Comparison of ENCODE assay signal across 18 cellular contexts in genomic region chr17:74113326-74113725, GRCh38.
DNase-seq lines count a peak whose midpoint lies in the region; ATAC-seq and TF ChIP-seq lines count a peak whose summit lies in the region.
"Had no signal": no experiment of that assay in that cellular context is flagged by ENCODE, and none has a peak within 500 bp of the region (broad histone marks: within the 10 kb centered on the region; RNA-seq: fewer than 3 reads in every experiment).

No MANE protein-coding gene starts in this region.

- no peak overlapping the region for H3K4me2 ChIP-seq in GM23248 (ENCODE audit: unreplicated experiment)
- H3K4me2 ChIP-seq: BLaER1 had no signal

- H3K36me3 ChIP-seq in upper lobe of right lung (no peaks in the 10 kb centered on the region), GM23248 (ENCODE audit: low read depth) (no peaks in the 10 kb centered on the region)
- H3K36me3 ChIP-seq: BLaER1, HAP-1 had no signal

- no peaks in the 10 kb centered on the region for H3K9me2 ChIP-seq in GM23248 (ENCODE audit: insufficient read depth)

- no peak overlapping the region for H2AFZ ChIP-seq in GM23248

- no peaks in the 10 kb centered on the region for H4K20me1 ChIP-seq in GM23248 (ENCODE audit: insufficient read depth)
- H4K20me1 ChIP-seq: BLaER1 had no signal

- H3K4me3 ChIP-seq in upper lobe of right lung, result no peak overlapping the region
- no peak overlapping the region for H3K4me3 ChIP-seq in GM23248
- H3K4me3 ChIP-seq: BLaER1, HAP-1 had no signal

- ATAC-seq in stimulated activated naive CD8-positive, alpha-beta T cell treated with anti-CD3 and anti-CD28 coated beads, Interleukin-15, amount 100 ng/mL, for 72 hours, result peak; percentile 35
- ATAC-seq in stimulated activated naive CD8-positive, alpha-beta T cell treated with anti-CD3 and anti-CD28 coated beads, Interleukin-15, Interleukin-2, amounts not matched to agents 100 U/mL and 50 U/mL, for 24 hours, result no peak
- no peak for ATAC-seq in upper lobe of right lung
- ATAC-seq: CD8-positive, alpha-beta T cell had no signal

- no peak for TF ChIP-seq CTCF in upper lobe of right lung (IDR thresholded peaks at IDR 0.05)

- H3K27ac Mint-ChIP-seq in stimulated activated naive CD8-positive, alpha-beta T cell treated with anti-CD3 and anti-CD28 coated beads, Interleukin-15, amount 100 ng/mL, for 72 hours, result no peak overlapping the region
- H3K27ac Mint-ChIP-seq: B cell; CD4-positive, CD25-positive, alpha-beta regulatory T cell; CD8-positive, alpha-beta T cell; HFFc6 had no signal

- no peaks in the 10 kb centered on the region for H3K4me1 ChIP-seq in upper lobe of right lung
- H3K4me1 ChIP-seq in GM23248 (ENCODE audit: insufficient read depth), result no peaks in the 10 kb centered on the region
- H3K4me1 ChIP-seq: Caco-2, HAP-1 had no signal

- H3K9me3 Mint-ChIP-seq in stimulated activated naive CD8-positive, alpha-beta T cell treated with anti-CD3 and anti-CD28 coated beads, Interleukin-15, amount 100 ng/mL, for 72 hours, result no peaks in the 10 kb centered on the region
- H3K9me3 Mint-ChIP-seq: CD8-positive, alpha-beta T cell had no signal

- no peak for DNase-seq in stimulated activated naive CD8-positive, alpha-beta T cell treated with anti-CD3 and anti-CD28 coated beads, Interleukin-15, amount 100 ng/mL, for 72 hours
- no peak for DNase-seq in stimulated activated naive CD8-positive, alpha-beta T cell treated with anti-CD3 and anti-CD28 coated beads, Interleukin-15, Interleukin-2, amounts not matched to agents 100 U/mL and 50 U/mL, for 24 hours
- DNase-seq in posterior vena cava (ENCODE audit: low spot score) (peak; percentile 47), upper lobe of right lung (peak; percentile 52), iPS-NIHi11 (ENCODE audit: low spot score) (no peak), GM23248 (no peak)
- DNase-seq: Caco-2; CD4-positive, CD25-positive, alpha-beta regulatory T cell; CD8-positive, alpha-beta T cell; DMS153; DND-41; GOT3; HFFc6 had no signal

- no peaks in the 10 kb centered on the region for H3K4me1 Mint-ChIP-seq in stimulated activated naive CD8-positive, alpha-beta T cell treated with anti-CD3 and anti-CD28 coated beads, Interleukin-15, amount 100 ng/mL, for 72 hours
- H3K4me1 Mint-ChIP-seq: B cell had no signal

- H3K27me3 ChIP-seq in upper lobe of right lung, result peaks cover 36% of the 10 kb centered on the region
- peaks cover 19% of the 10 kb centered on the region for H3K27me3 ChIP-seq in GM23248 (replicated peaks; ENCODE audit: insufficient read depth)
- H3K27me3 ChIP-seq: BLaER1 had no signal

- H3K9ac ChIP-seq in GM23248, result no peak overlapping the region
- H3K9ac ChIP-seq: BLaER1 had no signal

- in situ Hi-C loops in GM23248 (cut with MboI), result no loop called here

- H3K27ac ChIP-seq in upper lobe of right lung, result no peak overlapping the region
- no peak overlapping the region for H3K27ac ChIP-seq in GM23248
- H3K27ac ChIP-seq: 22Rv1, BLaER1, C4-2B had no signal

- no peaks in the 10 kb centered on the region for H3F3A ChIP-seq in GM23248 (ENCODE audit: insufficient read depth)

- WGBS in GM23248 (ENCODE audit: low coverage in 1 of 2, low lambda C conversion rate in 2 of 2, missing lambda C conversion rate in 2 of 2), 2 experiments, result 81 to 84% methylated on average over 7 to 41 of the region's 41 CpGs

- no peaks in the 10 kb centered on the region for H3K79me2 ChIP-seq in GM23248 (ENCODE audit: insufficient read depth)

- no peaks in the 10 kb centered on the region for H3K9me3 ChIP-seq in upper lobe of right lung
- no peaks in the 10 kb centered on the region for H3K9me3 ChIP-seq in GM23248 (ENCODE audit: low read depth)
- H3K9me3 ChIP-seq: HAP-1 had no signal

- H3K27me3 Mint-ChIP-seq in stimulated activated naive CD8-positive, alpha-beta T cell treated with anti-CD3 and anti-CD28 coated beads, Interleukin-15, amount 100 ng/mL, for 72 hours, result peaks cover 42% of the 10 kb centered on the region

- no peak overlapping the region for H3K4me3 Mint-ChIP-seq in stimulated activated naive CD8-positive, alpha-beta T cell treated with anti-CD3 and anti-CD28 coated beads, Interleukin-15, amount 100 ng/mL, for 72 hours
- H3K4me3 Mint-ChIP-seq: B cell; CD4-positive, CD25-positive, alpha-beta regulatory T cell; CD8-positive, alpha-beta T cell; HFFc6 had no signal

- intact Hi-C loops in posterior vena cava (cut with DNase I) (no loop called here), upper lobe of right lung (cut with DNase I) (no loop called here)

Comparison
In these comparisons a context has a peak if more than half of its experiments do, and no peak if none do; other contexts are left out.
1. DNase-seq: peak in posterior vena cava (single experiment) and upper lobe of right lung (single experiment); none in stimulated activated naive CD8-positive, alpha-beta T cell treated with anti-CD3 and anti-CD28 coated beads, Interleukin-15, amount 100 ng/mL, for 72 hours (0 of 2), stimulated activated naive CD8-positive, alpha-beta T cell treated with anti-CD3 and anti-CD28 coated beads, Interleukin-15, Interleukin-2, amounts not matched to agents 100 U/mL and 50 U/mL, for 24 hours (single experiment), iPS-NIHi11 (single experiment) and GM23248 (single experiment).